Comparison of ENCODE assay signal across 16 cellular contexts in the genomic region with DNA sequence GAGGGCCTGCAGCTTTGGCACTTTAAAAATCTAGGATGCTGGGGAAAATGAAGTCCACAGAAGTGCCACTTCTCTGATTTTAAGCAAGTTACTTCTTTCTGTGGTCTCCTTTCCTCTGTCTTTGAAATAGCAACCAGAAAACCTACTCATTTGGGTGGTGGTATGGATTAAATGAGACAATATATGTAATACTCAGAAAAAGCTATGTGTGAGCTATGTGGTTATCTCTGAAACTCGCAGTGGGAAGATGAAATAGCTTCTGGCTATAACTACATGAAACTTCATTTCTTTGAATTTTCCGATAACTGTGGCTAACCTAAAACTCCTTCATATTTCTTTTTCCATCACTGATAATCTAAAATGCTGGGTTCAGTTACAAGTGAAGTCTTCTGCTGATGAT.
DNase-seq lines count a peak whose midpoint lies in the region; ATAC-seq and TF ChIP-seq lines count a peak whose summit lies in the region.
"Had no signal": no experiment of that assay in that cellular context is flagged by ENCODE, and none has a peak within 500 bp of the region (broad histone marks: within the 10 kb centered on the region; RNA-seq: fewer than 3 reads in every experiment).

No MANE protein-coding gene starts in this region.

- H3K9me3 ChIP-seq in MM.1S (replicated peaks; ENCODE audit: insufficient read depth, low read length), result no peaks in the 10 kb centered on the region
- H3K9me3 ChIP-seq in Caco-2, result no peaks in the 10 kb centered on the region
- H3K9me3 ChIP-seq: HAP-1 had no signal

- POLR2A ChIA-PET in Caco-2 (lab: Charles Lee), result no interaction called here

- no peaks in the 10 kb centered on the region for H3K79me2 ChIP-seq in MM.1S (ENCODE audit: low read length)

- H3K4me3 ChIP-seq in MM.1S (ENCODE audit: low read length) (no peak overlapping the region), Caco-2 (ENCODE audit: low read depth, low read length) (no peak overlapping the region)
- H3K4me3 ChIP-seq: GM12878, GM23338, HAP-1 had no signal

- H3K27ac ChIP-seq in MM.1S (ENCODE audit: low read length), result no peak overlapping the region

- no peak overlapping the region for H3K9ac ChIP-seq in MM.1S (ENCODE audit: low read length)

- intact Hi-C loops in Caco-2 (cut with micrococcal nuclease; ENCODE audit: unreplicated experiment), result no loop called here

- H3K4me2 ChIP-seq in MM.1S (ENCODE audit: low read depth, low read length), result no peak overlapping the region
- H3K4me2 ChIP-seq: GM23338 had no signal

- no peak overlapping the region for H2AFZ ChIP-seq in MM.1S (ENCODE audit: low read length)
- H2AFZ ChIP-seq: GM23338 had no signal

- no peaks in the 10 kb centered on the region for H3K4me1 Mint-ChIP-seq in activated T-cell treated with anti-CD3 and anti-CD28 coated beads, Interleukin-2, amount 50 U/mL, for 72 hours (ENCODE audit: low read depth)
- no peaks in the 10 kb centered on the region for H3K4me1 Mint-ChIP-seq in activated T-cell treated with anti-CD3 and anti-CD28 coated beads, Interleukin-2, amount 50 U/mL, for 4 hours (ENCODE audit: low read depth)
- H3K4me1 Mint-ChIP-seq in activated naive CD8-positive, alpha-beta T cell treated with anti-CD3 and anti-CD28 coated beads, Interleukin-2, amount 50 U/mL, for 24 hours, result peaks cover 7% of the 10 kb centered on the region
- H3K4me1 Mint-ChIP-seq in Caco-2 (ENCODE audit: low read depth, unreplicated experiment), result no peaks in the 10 kb centered on the region

- H3K9me2 ChIP-seq in MM.1S (replicated peaks; ENCODE audit: insufficient read depth, low read length), result no peaks in the 10 kb centered on the region

- H3K4me3 Mint-ChIP-seq in activated T-cell treated with anti-CD3 and anti-CD28 coated beads, Interleukin-2, amount 50 U/mL, for 72 hours, result no peak overlapping the region
- H3K4me3 Mint-ChIP-seq in activated T-cell treated with anti-CD3 and anti-CD28 coated beads, Interleukin-2, amount 50 U/mL, for 4 hours, result no peak overlapping the region
- H3K4me3 Mint-ChIP-seq in activated naive CD8-positive, alpha-beta T cell treated with anti-CD3 and anti-CD28 coated beads, Interleukin-2, amount 50 U/mL, for 24 hours, result no peak overlapping the region
- H3K4me3 Mint-ChIP-seq in Caco-2 (ENCODE audit: unreplicated experiment), result no peak overlapping the region
- H3K4me3 Mint-ChIP-seq: CD8-positive, alpha-beta T cell; GM23338; HFFc6 had no signal

- H3F3A ChIP-seq in MM.1S (ENCODE audit: insufficient read depth, low read length), result no peaks in the 10 kb centered on the region

- H3K4me1 ChIP-seq in MM.1S (ENCODE audit: low read length) (no peaks in the 10 kb centered on the region), Caco-2 (no peaks in the 10 kb centered on the region)
- H3K4me1 ChIP-seq: HAP-1 had no signal

- TF ChIP-seq CTCF in MM.1S (IDR thresholded peaks at IDR 0.05; ENCODE audit: low read length) (no peak), Caco-2 (IDR thresholded peaks at IDR 0.05; ENCODE audit: insufficient read depth in 1 of 2, low read depth in 1 of 2, low read length in 1 of 2, severe bottlenecking in 1 of 2, unreplicated experiment in 1 of 2) (no peak)

- peak; percentile 65 to 71 for ATAC-seq in activated T-cell treated with anti-CD3 and anti-CD28 coated beads, Interleukin-2, amount 50 U/mL, for 72 hours (replicated peaks in 1 of 2)
- ATAC-seq in activated T-cell treated with anti-CD3 and anti-CD28 coated beads, Interleukin-2, amount 50 U/mL, for 4 hours, result no peak
- peak; percentile 56 for ATAC-seq in activated naive CD8-positive, alpha-beta T cell treated with anti-CD3 and anti-CD28 coated beads, Interleukin-2, amount 50 U/mL, for 24 hours
- peak; percentile 65 for ATAC-seq in stimulated activated naive CD8-positive, alpha-beta T cell treated with anti-CD3 and anti-CD28 coated beads, Interleukin-15, Interleukin-2, amounts not matched to agents 100 U/mL and 50 U/mL, for 24 hours
- ATAC-seq: CD8-positive, alpha-beta T cell; GM12878; GM23338 had no signal

- CTCF ChIA-PET in Caco-2 (lab: Charles Lee), result no interaction called here

- H3K27me3 Mint-ChIP-seq in activated T-cell treated with anti-CD3 and anti-CD28 coated beads, Interleukin-2, amount 50 U/mL, for 72 hours (ENCODE audit: low read depth), result peaks cover 12% of the 10 kb centered on the region
- peaks cover 4% of the 10 kb centered on the region for H3K27me3 Mint-ChIP-seq in activated T-cell treated with anti-CD3 and anti-CD28 coated beads, Interleukin-2, amount 50 U/mL, for 4 hours (ENCODE audit: low read depth)
- peaks cover 10% of the 10 kb centered on the region for H3K27me3 Mint-ChIP-seq in activated naive CD8-positive, alpha-beta T cell treated with anti-CD3 and anti-CD28 coated beads, Interleukin-2, amount 50 U/mL, for 24 hours
- H3K27me3 Mint-ChIP-seq in Caco-2 (ENCODE audit: insufficient read depth, unreplicated experiment), result peaks cover 12% of the 10 kb centered on the region

- BruUV-seq in Caco-2 (replicated peaks; lab: Mats Ljungman, UMichigan), result no TSS peak

- DNase-seq in activated T-cell treated with anti-CD3 and anti-CD28 coated beads, Interleukin-2, amount 50 U/mL, for 72 hours, result no peak
- DNase-seq in activated T-cell treated with anti-CD3 and anti-CD28 coated beads, Interleukin-2, amount 50 U/mL, for 4 hours, result no peak
- DNase-seq in activated naive CD8-positive, alpha-beta T cell treated with anti-CD3 and anti-CD28 coated beads, Interleukin-2, amount 50 U/mL, for 24 hours, result no peak
- DNase-seq in stimulated activated naive CD8-positive, alpha-beta T cell treated with anti-CD3 and anti-CD28 coated beads, Interleukin-15, Interleukin-2, amounts not matched to agents 100 U/mL and 50 U/mL, for 24 hours, result no peak
- DNase-seq in MM.1S, result no peak
- DNase-seq in Caco-2, result no peak
- DNase-seq: C1 segment of cervical spinal cord; CD8-positive, alpha-beta T cell; DMS 273 treated with DMSO at 0.1 percent for 48 hours; DMS79; EL; GDM1; HFFc6 had no signal

- no peak overlapping the region for H3K27ac Mint-ChIP-seq in activated T-cell treated with anti-CD3 and anti-CD28 coated beads, Interleukin-2, amount 50 U/mL, for 72 hours
- H3K27ac Mint-ChIP-seq in activated naive CD8-positive, alpha-beta T cell treated with anti-CD3 and anti-CD28 coated beads, Interleukin-2, amount 50 U/mL, for 24 hours, result no peak overlapping the region
- no peak overlapping the region for H3K27ac Mint-ChIP-seq in Caco-2 (ENCODE audit: unreplicated experiment)
- H3K27ac Mint-ChIP-seq: CD8-positive, alpha-beta T cell; GM23338; HFFc6 had no signal

- no peaks in the 10 kb centered on the region for H3K36me3 Mint-ChIP-seq in activated T-cell treated with anti-CD3 and anti-CD28 coated beads, Interleukin-2, amount 50 U/mL, for 72 hours (ENCODE audit: insufficient read depth in 2 of 2)
- no peaks in the 10 kb centered on the region for H3K36me3 Mint-ChIP-seq in activated T-cell treated with anti-CD3 and anti-CD28 coated beads, Interleukin-2, amount 50 U/mL, for 4 hours (ENCODE audit: insufficient read depth)
- no peaks in the 10 kb centered on the region for H3K36me3 Mint-ChIP-seq in activated naive CD8-positive, alpha-beta T cell treated with anti-CD3 and anti-CD28 coated beads, Interleukin-2, amount 50 U/mL, for 24 hours (ENCODE audit: low read depth)
- H3K36me3 Mint-ChIP-seq in Caco-2 (ENCODE audit: insufficient read depth, unreplicated experiment), result no peaks in the 10 kb centered on the region
- H3K36me3 Mint-ChIP-seq: CD8-positive, alpha-beta T cell had no signal

- H3K27me3 ChIP-seq in MM.1S (replicated peaks; ENCODE audit: insufficient read depth, low read length) (no peaks in the 10 kb centered on the region), Caco-2 (replicated peaks; ENCODE audit: control insufficient read depth, insufficient read depth, low read length) (no peaks in the 10 kb centered on the region)

- no peaks in the 10 kb centered on the region for H3K36me3 ChIP-seq in MM.1S (replicated peaks; ENCODE audit: insufficient read depth, low read length)
- no peaks in the 10 kb centered on the region for H3K36me3 ChIP-seq in Caco-2 (ENCODE audit: control insufficient read depth, insufficient read depth, low read length)
- H3K36me3 ChIP-seq: HAP-1 had no signal

- no peaks in the 10 kb centered on the region for H4K20me1 ChIP-seq in MM.1S (ENCODE audit: insufficient read depth, low read length)

- H3K9me3 Mint-ChIP-seq in activated T-cell treated with anti-CD3 and anti-CD28 coated beads, Interleukin-2, amount 50 U/mL, for 72 hours, result no peaks in the 10 kb centered on the region
- H3K9me3 Mint-ChIP-seq in activated T-cell treated with anti-CD3 and anti-CD28 coated beads, Interleukin-2, amount 50 U/mL, for 4 hours, result no peaks in the 10 kb centered on the region
- no peaks in the 10 kb centered on the region for H3K9me3 Mint-ChIP-seq in activated naive CD8-positive, alpha-beta T cell treated with anti-CD3 and anti-CD28 coated beads, Interleukin-2, amount 50 U/mL, for 24 hours
- H3K9me3 Mint-ChIP-seq in Caco-2 (ENCODE audit: unreplicated experiment), result no peaks in the 10 kb centered on the region
- H3K9me3 Mint-ChIP-seq: CD8-positive, alpha-beta T cell had no signal

Comparison
In these comparisons a context has a peak if more than half of its experiments do, and no peak if none do; other contexts are left out.
1. ATAC-seq: peak in activated T-cell treated with anti-CD3 and anti-CD28 coated beads, Interleukin-2, amount 50 U/mL, for 72 hours (2 of 2), activated naive CD8-positive, alpha-beta T cell treated with anti-CD3 and anti-CD28 coated beads, Interleukin-2, amount 50 U/mL, for 24 hours (single experiment) and stimulated activated naive CD8-positive, alpha-beta T cell treated with anti-CD3 and anti-CD28 coated beads, Interleukin-15, Interleukin-2, amounts not matched to agents 100 U/mL and 50 U/mL, for 24 hours (single experiment); none in activated T-cell treated with anti-CD3 and anti-CD28 coated beads, Interleukin-2, amount 50 U/mL, for 4 hours (0 of 2).